In genomic region chr11:70742553-70743291, GRCh38 we compare ENCODE assay signal across 1 cellular context.
TF ChIP-seq lines count a peak whose summit lies in the region.

No MANE protein-coding gene starts in this region.

TF ChIP-seq in WTC11, 78 proteins besides CTCF, POLR2A, EP300 and RAD21 (continued from another document):
- TF ChIP-seq PRDM15 (CRISPR knock-in tag; IDR thresholded peaks at IDR 0.05) = peak; percentile 59
- peak; percentile 60 for TF ChIP-seq ZNF423 (CRISPR knock-in tag; IDR thresholded peaks at IDR 0.05)
- TF ChIP-seq JAZF1 (CRISPR knock-in tag; IDR thresholded peaks at IDR 0.05) = no peak
- TF ChIP-seq NFE2L1 (CRISPR knock-in tag; IDR thresholded peaks at IDR 0.05) = no peak
- TF ChIP-seq GTF2I (CRISPR knock-in tag; conservative IDR thresholded peaks at IDR 0.05) = no peak
- no peak for TF ChIP-seq ZNF425 (CRISPR knock-in tag; conservative IDR thresholded peaks at IDR 0.05)
- TF ChIP-seq ZBTB43 (CRISPR knock-in tag; IDR thresholded peaks at IDR 0.05) = no peak
- TF ChIP-seq HMGXB4 (CRISPR knock-in tag; IDR thresholded peaks at IDR 0.05) = no peak
- no peak for TF ChIP-seq PREB (CRISPR knock-in tag; IDR thresholded peaks at IDR 0.05; ENCODE audit: borderline replicate concordance)
- no peak for TF ChIP-seq PRRX2 (CRISPR knock-in tag; IDR thresholded peaks at IDR 0.05)
- no peak for TF ChIP-seq NFATC4 (CRISPR knock-in tag; IDR thresholded peaks at IDR 0.05)
- no peak for TF ChIP-seq AR (CRISPR knock-in tag; IDR thresholded peaks at IDR 0.05)
- TF ChIP-seq NR1H2 (CRISPR knock-in tag; IDR thresholded peaks at IDR 0.05) = no peak
- TF ChIP-seq JUN (CRISPR knock-in tag; IDR thresholded peaks at IDR 0.05) = no peak
- TF ChIP-seq ESRRA (CRISPR knock-in tag; IDR thresholded peaks at IDR 0.05; ENCODE audit: borderline replicate concordance) = no peak
- no peak for TF ChIP-seq ARID4B (CRISPR knock-in tag; IDR thresholded peaks at IDR 0.05; ENCODE audit: borderline replicate concordance)
- TF ChIP-seq ERG (CRISPR knock-in tag; IDR thresholded peaks at IDR 0.05) = no peak
- TF ChIP-seq USF1 (CRISPR knock-in tag; IDR thresholded peaks at IDR 0.05) = no peak
- TF ChIP-seq MAX (CRISPR knock-in tag; IDR thresholded peaks at IDR 0.05) = peak; percentile 50; the same call in 1 of the 2 replicates
- TF ChIP-seq CBFB (CRISPR knock-in tag; IDR thresholded peaks at IDR 0.05; ENCODE audit: low read depth) = no peak
- no peak for TF ChIP-seq ATF3 (CRISPR knock-in tag; conservative IDR thresholded peaks at IDR 0.05)
- no peak for TF ChIP-seq MYBL2 (CRISPR knock-in tag; IDR thresholded peaks at IDR 0.05)
- TF ChIP-seq GRHL2 (CRISPR knock-in tag; IDR thresholded peaks at IDR 0.05; ENCODE audit: insufficient replicate concordance, severe bottlenecking) = no peak
- no peak for TF ChIP-seq CDX4 (CRISPR knock-in tag; IDR thresholded peaks at IDR 0.05; ENCODE audit: borderline replicate concordance)
- TF ChIP-seq USF2 (CRISPR knock-in tag; IDR thresholded peaks at IDR 0.05) = no peak
- TF ChIP-seq ELF4 (CRISPR knock-in tag; IDR thresholded peaks at IDR 0.05; ENCODE audit: low read depth) = no peak
- no peak for TF ChIP-seq ZNF317 (CRISPR knock-in tag; IDR thresholded peaks at IDR 0.05; ENCODE audit: borderline replicate concordance, low read depth)
- TF ChIP-seq E2F1 (CRISPR knock-in tag; IDR thresholded peaks at IDR 0.05) = no peak
- TF ChIP-seq ZNF396 (CRISPR knock-in tag; IDR thresholded peaks at IDR 0.05; ENCODE audit: borderline replicate concordance) = no peak
